Comparison of ENCODE assay signal across 1 cellular context in the genomic region with DNA sequence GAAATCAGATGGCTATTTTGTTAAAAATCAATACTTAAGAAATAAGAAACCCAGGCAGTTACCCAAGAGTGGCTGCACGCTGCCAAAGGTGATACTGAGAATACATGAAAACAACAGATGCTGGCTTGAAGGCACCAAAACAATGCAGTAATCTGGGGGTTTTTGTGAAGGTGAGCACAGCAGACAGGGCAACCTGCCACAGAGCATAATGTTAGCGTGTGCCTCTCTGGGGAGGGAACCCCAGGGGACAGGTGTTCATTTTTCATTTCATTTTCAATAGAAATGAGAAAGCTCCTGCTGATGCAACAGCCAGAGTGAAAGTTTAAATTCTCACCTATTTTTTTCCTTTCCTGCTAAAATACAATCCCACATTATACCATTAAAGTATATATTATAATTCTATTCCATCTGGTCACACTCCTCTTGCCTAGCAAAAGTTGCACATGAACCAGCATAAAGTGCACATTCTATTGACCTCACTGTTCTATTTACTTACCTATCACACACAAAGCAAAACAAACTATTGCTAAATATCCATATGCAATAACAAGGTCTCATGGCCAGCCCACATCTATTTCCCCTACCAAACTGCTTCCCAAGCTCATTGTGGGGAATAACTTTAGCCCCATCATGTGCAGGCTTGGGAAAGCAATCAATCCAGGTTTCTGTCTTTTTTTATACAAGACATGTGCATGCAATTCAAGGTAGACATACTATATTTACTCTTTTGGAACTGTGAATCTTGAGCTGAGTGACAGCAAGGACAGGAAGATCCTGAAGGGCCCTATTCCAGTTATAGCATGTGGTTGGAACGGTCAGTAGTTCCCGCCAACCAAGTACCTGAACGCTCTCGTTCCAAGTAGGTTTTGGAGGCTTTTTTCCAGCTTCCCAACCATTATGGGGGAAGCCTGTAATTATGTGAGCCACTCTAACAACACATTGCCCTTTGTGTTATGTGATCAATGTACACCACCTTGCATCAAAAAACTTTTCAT.
TF ChIP-seq lines count a peak whose summit lies in the region.

No MANE protein-coding gene starts in this region.

TF ChIP-seq in GM12878, 131 proteins besides CTCF, POLR2A, EP300 and RAD21 (continued from another document and continues in another):
- TF ChIP-seq NFIC (IDR thresholded peaks at IDR 0.05; ENCODE audit: low read depth, low read length): peak; percentile 76; the same call in 1 of the 2 replicates
- no peak for TF ChIP-seq PML (IDR thresholded peaks at IDR 0.05; ENCODE audit: low read length)
- no peak for TF ChIP-seq ZNF217 (IDR thresholded peaks at IDR 0.05)
- TF ChIP-seq, protein P1, sequence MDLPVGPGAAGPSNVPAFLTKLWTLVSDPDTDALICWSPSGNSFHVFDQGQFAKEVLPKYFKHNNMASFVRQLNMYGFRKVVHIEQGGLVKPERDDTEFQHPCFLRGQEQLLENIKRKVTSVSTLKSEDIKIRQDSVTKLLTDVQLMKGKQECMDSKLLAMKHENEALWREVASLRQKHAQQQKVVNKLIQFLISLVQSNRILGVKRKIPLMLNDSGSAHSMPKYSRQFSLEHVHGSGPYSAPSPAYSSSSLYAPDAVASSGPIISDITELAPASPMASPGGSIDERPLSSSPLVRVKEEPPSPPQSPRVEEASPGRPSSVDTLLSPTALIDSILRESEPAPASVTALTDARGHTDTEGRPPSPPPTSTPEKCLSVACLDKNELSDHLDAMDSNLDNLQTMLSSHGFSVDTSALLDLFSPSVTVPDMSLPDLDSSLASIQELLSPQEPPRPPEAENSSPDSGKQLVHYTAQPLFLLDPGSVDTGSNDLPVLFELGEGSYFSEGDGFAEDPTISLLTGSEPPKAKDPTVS (IDR thresholded peaks at IDR 0.05; ENCODE audit: low read depth, low read length): no peak
- no peak for TF ChIP-seq HDAC6 (IDR thresholded peaks at IDR 0.05; ENCODE audit: unreplicated experiment)
- TF ChIP-seq SPI1 (IDR thresholded peaks at IDR 0.05; ENCODE audit: borderline replicate concordance, insufficient read depth, low read depth, low read length): no peak
- TF ChIP-seq JUND (IDR thresholded peaks at IDR 0.05; ENCODE audit: low read depth, low read length): no peak
- TF ChIP-seq, protein P2, sequence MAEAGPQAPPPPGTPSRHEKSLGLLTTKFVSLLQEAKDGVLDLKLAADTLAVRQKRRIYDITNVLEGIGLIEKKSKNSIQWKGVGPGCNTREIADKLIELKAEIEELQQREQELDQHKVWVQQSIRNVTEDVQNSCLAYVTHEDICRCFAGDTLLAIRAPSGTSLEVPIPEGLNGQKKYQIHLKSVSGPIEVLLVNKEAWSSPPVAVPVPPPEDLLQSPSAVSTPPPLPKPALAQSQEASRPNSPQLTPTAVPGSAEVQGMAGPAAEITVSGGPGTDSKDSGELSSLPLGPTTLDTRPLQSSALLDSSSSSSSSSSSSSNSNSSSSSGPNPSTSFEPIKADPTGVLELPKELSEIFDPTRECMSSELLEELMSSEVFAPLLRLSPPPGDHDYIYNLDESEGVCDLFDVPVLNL (IDR thresholded peaks at IDR 0.05; ENCODE audit: low read depth, low read length): no peak
- TF ChIP-seq BMI1 (IDR thresholded peaks at IDR 0.05; ENCODE audit: borderline replicate concordance): no peak
- TF ChIP-seq GATAD2B (conservative IDR thresholded peaks at IDR 0.05; ENCODE audit: low read depth): peak; percentile 100
- TF ChIP-seq HDAC2 (IDR thresholded peaks at IDR 0.05): no peak
- TF ChIP-seq, protein P3, sequence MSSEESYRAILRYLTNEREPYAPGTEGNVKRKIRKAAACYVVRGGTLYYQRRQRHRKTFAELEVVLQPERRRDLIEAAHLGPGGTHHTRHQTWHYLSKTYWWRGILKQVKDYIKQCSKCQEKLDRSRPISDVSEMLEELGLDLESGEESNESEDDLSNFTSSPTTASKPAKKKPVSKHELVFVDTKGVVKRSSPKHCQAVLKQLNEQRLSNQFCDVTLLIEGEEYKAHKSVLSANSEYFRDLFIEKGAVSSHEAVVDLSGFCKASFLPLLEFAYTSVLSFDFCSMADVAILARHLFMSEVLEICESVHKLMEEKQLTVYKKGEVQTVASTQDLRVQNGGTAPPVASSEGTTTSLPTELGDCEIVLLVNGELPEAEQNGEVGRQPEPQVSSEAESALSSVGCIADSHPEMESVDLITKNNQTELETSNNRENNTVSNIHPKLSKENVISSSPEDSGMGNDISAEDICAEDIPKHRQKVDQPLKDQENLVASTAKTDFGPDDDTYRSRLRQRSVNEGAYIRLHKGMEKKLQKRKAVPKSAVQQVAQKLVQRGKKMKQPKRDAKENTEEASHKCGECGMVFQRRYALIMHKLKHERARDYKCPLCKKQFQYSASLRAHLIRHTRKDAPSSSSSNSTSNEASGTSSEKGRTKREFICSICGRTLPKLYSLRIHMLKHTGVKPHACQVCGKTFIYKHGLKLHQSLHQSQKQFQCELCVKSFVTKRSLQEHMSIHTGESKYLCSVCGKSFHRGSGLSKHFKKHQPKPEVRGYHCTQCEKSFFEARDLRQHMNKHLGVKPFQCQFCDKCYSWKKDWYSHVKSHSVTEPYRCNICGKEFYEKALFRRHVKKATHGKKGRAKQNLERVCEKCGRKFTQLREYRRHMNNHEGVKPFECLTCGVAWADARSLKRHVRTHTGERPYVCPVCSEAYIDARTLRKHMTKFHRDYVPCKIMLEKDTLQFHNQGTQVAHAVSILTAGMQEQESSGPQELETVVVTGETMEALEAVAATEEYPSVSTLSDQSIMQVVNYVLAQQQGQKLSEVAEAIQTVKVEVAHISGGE (CRISPR knock-in tag; IDR thresholded peaks at IDR 0.05): no peak
- TF ChIP-seq, protein P4, sequence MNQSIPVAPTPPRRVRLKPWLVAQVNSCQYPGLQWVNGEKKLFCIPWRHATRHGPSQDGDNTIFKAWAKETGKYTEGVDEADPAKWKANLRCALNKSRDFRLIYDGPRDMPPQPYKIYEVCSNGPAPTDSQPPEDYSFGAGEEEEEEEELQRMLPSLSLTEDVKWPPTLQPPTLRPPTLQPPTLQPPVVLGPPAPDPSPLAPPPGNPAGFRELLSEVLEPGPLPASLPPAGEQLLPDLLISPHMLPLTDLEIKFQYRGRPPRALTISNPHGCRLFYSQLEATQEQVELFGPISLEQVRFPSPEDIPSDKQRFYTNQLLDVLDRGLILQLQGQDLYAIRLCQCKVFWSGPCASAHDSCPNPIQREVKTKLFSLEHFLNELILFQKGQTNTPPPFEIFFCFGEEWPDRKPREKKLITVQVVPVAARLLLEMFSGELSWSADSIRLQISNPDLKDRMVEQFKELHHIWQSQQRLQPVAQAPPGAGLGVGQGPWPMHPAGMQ (IDR thresholded peaks at IDR 0.05; ENCODE audit: borderline replicate concordance): no peak
- TF ChIP-seq IKZF2 (IDR thresholded peaks at IDR 0.05): peak; percentile 54 to 67
- peak; percentile 46 for TF ChIP-seq SP1 (IDR thresholded peaks at IDR 0.05; ENCODE audit: low read depth, low read length)
- TF ChIP-seq, protein P5, sequence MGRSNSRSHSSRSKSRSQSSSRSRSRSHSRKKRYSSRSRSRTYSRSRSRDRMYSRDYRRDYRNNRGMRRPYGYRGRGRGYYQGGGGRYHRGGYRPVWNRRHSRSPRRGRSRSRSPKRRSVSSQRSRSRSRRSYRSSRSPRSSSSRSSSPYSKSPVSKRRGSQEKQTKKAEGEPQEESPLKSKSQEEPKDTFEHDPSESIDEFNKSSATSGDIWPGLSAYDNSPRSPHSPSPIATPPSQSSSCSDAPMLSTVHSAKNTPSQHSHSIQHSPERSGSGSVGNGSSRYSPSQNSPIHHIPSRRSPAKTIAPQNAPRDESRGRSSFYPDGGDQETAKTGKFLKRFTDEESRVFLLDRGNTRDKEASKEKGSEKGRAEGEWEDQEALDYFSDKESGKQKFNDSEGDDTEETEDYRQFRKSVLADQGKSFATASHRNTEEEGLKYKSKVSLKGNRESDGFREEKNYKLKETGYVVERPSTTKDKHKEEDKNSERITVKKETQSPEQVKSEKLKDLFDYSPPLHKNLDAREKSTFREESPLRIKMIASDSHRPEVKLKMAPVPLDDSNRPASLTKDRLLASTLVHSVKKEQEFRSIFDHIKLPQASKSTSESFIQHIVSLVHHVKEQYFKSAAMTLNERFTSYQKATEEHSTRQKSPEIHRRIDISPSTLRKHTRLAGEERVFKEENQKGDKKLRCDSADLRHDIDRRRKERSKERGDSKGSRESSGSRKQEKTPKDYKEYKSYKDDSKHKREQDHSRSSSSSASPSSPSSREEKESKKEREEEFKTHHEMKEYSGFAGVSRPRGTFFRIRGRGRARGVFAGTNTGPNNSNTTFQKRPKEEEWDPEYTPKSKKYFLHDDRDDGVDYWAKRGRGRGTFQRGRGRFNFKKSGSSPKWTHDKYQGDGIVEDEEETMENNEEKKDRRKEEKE (IDR thresholded peaks at IDR 0.05): no peak
- no peak for TF ChIP-seq RBBP5 (conservative IDR thresholded peaks at IDR 0.05)
- TF ChIP-seq BHLHE40 (IDR thresholded peaks at IDR 0.05; ENCODE audit: borderline replicate concordance in 1 of 2, low read depth in 2 of 2, low read length in 1 of 2): peak; percentile 81 to 83; a peak in 3 of 4 replicates
- TF ChIP-seq, protein P6, sequence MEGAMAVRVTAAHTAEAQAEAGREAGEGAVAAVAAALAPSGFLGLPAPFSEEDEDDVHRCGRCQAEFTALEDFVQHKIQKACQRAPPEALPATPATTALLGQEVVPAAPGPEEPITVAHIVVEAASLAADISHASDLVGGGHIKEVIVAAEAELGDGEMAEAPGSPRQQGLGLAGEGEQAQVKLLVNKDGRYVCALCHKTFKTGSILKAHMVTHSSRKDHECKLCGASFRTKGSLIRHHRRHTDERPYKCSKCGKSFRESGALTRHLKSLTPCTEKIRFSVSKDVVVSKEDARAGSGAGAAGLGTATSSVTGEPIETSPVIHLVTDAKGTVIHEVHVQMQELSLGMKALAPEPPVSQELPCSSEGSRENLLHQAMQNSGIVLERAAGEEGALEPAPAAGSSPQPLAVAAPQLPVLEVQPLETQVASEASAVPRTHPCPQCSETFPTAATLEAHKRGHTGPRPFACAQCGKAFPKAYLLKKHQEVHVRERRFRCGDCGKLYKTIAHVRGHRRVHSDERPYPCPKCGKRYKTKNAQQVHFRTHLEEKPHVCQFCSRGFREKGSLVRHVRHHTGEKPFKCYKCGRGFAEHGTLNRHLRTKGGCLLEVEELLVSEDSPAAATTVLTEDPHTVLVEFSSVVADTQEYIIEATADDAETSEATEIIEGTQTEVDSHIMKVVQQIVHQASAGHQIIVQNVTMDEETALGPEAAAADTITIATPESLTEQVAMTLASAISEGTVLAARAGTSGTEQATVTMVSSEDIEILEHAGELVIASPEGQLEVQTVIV (IDR thresholded peaks at IDR 0.05; ENCODE audit: borderline replicate concordance, partially characterized antibody): no peak
- TF ChIP-seq ZBED1 (IDR thresholded peaks at IDR 0.05; ENCODE audit: borderline replicate concordance): peak; percentile 53; the same call in 1 of the 2 replicates
- no peak for TF ChIP-seq KDM1A (IDR thresholded peaks at IDR 0.05; ENCODE audit: borderline replicate concordance)
- peak; percentile 34; the same call in 1 of the 2 replicates for TF ChIP-seq ZNF384 (IDR thresholded peaks at IDR 0.05; ENCODE audit: borderline replicate concordance, low read depth, low read length)
- TF ChIP-seq, protein P7, sequence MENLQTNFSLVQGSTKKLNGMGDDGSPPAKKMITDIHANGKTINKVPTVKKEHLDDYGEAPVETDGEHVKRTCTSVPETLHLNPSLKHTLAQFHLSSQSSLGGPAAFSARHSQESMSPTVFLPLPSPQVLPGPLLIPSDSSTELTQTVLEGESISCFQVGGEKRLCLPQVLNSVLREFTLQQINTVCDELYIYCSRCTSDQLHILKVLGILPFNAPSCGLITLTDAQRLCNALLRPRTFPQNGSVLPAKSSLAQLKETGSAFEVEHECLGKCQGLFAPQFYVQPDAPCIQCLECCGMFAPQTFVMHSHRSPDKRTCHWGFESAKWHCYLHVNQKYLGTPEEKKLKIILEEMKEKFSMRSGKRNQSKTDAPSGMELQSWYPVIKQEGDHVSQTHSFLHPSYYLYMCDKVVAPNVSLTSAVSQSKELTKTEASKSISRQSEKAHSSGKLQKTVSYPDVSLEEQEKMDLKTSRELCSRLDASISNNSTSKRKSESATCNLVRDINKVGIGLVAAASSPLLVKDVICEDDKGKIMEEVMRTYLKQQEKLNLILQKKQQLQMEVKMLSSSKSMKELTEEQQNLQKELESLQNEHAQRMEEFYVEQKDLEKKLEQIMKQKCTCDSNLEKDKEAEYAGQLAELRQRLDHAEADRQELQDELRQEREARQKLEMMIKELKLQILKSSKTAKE (IDR thresholded peaks at IDR 0.05; ENCODE audit: low read depth, poor library complexity, severe bottlenecking): peak; percentile 85
- TF ChIP-seq YY1 (IDR thresholded peaks at IDR 0.05; ENCODE audit: low read depth, low read length): no peak
- no peak for TF ChIP-seq MXI1 (IDR thresholded peaks at IDR 0.05; ENCODE audit: low read depth, low read length)
- no peak for TF ChIP-seq FOXM1 (IDR thresholded peaks at IDR 0.05; ENCODE audit: low read depth, low read length)
- TF ChIP-seq, protein P8, sequence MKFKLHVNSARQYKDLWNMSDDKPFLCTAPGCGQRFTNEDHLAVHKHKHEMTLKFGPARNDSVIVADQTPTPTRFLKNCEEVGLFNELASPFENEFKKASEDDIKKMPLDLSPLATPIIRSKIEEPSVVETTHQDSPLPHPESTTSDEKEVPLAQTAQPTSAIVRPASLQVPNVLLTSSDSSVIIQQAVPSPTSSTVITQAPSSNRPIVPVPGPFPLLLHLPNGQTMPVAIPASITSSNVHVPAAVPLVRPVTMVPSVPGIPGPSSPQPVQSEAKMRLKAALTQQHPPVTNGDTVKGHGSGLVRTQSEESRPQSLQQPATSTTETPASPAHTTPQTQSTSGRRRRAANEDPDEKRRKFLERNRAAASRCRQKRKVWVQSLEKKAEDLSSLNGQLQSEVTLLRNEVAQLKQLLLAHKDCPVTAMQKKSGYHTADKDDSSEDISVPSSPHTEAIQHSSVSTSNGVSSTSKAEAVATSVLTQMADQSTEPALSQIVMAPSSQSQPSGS (IDR thresholded peaks at IDR 0.05; ENCODE audit: low read length): peak; percentile 85
- no peak for TF ChIP-seq PAX8 (IDR thresholded peaks at IDR 0.05)
- TF ChIP-seq, protein P9, sequence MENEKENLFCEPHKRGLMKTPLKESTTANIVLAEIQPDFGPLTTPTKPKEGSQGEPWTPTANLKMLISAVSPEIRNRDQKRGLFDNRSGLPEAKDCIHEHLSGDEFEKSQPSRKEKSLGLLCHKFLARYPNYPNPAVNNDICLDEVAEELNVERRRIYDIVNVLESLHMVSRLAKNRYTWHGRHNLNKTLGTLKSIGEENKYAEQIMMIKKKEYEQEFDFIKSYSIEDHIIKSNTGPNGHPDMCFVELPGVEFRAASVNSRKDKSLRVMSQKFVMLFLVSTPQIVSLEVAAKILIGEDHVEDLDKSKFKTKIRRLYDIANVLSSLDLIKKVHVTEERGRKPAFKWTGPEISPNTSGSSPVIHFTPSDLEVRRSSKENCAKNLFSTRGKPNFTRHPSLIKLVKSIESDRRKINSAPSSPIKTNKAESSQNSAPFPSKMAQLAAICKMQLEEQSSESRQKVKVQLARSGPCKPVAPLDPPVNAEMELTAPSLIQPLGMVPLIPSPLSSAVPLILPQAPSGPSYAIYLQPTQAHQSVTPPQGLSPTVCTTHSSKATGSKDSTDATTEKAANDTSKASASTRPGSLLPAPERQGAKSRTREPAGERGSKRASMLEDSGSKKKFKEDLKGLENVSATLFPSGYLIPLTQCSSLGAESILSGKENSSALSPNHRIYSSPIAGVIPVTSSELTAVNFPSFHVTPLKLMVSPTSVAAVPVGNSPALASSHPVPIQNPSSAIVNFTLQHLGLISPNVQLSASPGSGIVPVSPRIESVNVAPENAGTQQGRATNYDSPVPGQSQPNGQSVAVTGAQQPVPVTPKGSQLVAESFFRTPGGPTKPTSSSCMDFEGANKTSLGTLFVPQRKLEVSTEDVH (IDR thresholded peaks at IDR 0.05; ENCODE audit: low read depth, partially characterized antibody): no peak
